ENCODE assay signal across 1 cellular context in the genomic region with DNA sequence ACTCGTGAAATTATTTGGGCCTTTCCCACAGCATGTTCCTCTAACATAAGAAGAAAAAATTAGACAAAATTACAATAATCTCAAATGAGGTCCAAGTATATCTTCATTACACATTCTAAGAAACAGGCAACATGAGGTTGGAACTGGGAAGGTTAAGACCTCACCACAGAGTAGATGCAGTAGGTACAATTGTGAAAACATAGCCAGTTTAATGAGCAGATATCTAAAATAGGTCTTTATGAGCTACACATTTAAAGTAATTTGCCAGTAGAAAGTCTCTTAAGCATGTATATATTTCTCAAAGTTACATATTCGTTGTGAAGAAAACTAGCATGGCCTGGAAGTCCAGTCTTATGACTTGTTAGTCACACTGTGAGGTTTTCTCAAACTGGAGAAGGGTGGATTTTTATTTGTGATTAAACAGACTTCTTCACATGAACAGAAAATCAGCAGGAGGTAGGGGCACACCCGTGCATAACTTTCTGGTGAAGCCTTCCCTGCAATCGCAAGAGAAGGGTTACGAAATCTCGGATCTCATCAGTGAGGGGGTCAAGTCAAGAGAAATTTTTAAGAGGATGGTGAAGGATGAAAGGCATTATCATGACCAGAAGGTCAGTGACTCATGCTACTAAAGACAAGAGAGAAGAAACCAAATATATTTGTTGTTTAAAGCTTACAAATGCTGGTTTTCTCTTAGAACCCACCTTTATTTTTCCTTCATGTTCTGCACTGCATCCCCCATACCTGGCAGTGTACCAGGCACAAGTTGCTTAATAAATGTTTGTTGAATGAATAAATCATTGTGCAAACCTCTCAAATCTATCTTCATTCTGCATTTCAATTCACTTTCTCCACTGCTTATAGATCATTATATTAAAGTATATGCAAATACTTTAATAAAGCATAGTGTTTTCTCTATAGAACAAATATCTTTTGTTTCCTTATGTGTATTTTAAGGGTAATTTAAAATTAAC.
A peak's percentile ranks its signal among the peaks of the same experiment; 100 is the strongest.
TF ChIP-seq lines count a peak whose summit lies in the region.

No MANE protein-coding gene starts in this region.

TF ChIP-seq in K562, 482 proteins besides CTCF, POLR2A, EP300 and RAD21 (continues in another document):
- no peak for TF ChIP-seq MXI1 (IDR thresholded peaks at IDR 0.05; ENCODE audit: low read depth, low read length)
- TF ChIP-seq SNIP1 (IDR thresholded peaks at IDR 0.05; ENCODE audit: low read depth), result no peak
- TF ChIP-seq, protein P1, sequence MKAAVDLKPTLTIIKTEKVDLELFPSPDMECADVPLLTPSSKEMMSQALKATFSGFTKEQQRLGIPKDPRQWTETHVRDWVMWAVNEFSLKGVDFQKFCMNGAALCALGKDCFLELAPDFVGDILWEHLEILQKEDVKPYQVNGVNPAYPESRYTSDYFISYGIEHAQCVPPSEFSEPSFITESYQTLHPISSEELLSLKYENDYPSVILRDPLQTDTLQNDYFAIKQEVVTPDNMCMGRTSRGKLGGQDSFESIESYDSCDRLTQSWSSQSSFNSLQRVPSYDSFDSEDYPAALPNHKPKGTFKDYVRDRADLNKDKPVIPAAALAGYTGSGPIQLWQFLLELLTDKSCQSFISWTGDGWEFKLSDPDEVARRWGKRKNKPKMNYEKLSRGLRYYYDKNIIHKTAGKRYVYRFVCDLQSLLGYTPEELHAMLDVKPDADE (conservative IDR thresholded peaks at IDR 0.05; ENCODE audit: control insufficient read depth, low read depth, low read length), result no peak
- peak; percentile 53 for TF ChIP-seq JUND (IDR thresholded peaks at IDR 0.05; ENCODE audit: borderline replicate concordance, low read depth, low read length)
- peak; percentile 33; the same call in 1 of the 3 replicates for TF ChIP-seq JUND (tag; IDR thresholded peaks at IDR 0.05; ENCODE audit: borderline replicate concordance, low read depth, low read length)
- TF ChIP-seq ARID1B (IDR thresholded peaks at IDR 0.05), result peak; percentile 45
- 0 out of 2 replicates have a peak, but pooled peaks have one; percentile 39 for TF ChIP-seq ZNF766 (CRISPR knock-in tag; conservative IDR thresholded peaks at IDR 0.05)
- TF ChIP-seq FOXJ2 (tag; IDR thresholded peaks at IDR 0.05), result no peak
- TF ChIP-seq, protein P2, sequence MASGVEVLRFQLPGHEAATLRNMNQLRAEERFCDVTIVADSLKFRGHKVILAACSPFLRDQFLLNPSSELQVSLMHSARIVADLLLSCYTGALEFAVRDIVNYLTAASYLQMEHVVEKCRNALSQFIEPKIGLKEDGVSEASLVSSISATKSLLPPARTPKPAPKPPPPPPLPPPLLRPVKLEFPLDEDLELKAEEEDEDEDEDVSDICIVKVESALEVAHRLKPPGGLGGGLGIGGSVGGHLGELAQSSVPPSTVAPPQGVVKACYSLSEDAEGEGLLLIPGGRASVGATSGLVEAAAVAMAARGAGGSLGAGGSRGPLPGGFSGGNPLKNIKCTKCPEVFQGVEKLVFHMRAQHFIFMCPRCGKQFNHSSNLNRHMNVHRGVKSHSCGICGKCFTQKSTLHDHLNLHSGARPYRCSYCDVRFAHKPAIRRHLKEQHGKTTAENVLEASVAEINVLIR (CRISPR knock-in tag; IDR thresholded peaks at IDR 0.05), result no peak
- no peak for TF ChIP-seq ZNF24 (IDR thresholded peaks at IDR 0.05)
- TF ChIP-seq, protein P3, sequence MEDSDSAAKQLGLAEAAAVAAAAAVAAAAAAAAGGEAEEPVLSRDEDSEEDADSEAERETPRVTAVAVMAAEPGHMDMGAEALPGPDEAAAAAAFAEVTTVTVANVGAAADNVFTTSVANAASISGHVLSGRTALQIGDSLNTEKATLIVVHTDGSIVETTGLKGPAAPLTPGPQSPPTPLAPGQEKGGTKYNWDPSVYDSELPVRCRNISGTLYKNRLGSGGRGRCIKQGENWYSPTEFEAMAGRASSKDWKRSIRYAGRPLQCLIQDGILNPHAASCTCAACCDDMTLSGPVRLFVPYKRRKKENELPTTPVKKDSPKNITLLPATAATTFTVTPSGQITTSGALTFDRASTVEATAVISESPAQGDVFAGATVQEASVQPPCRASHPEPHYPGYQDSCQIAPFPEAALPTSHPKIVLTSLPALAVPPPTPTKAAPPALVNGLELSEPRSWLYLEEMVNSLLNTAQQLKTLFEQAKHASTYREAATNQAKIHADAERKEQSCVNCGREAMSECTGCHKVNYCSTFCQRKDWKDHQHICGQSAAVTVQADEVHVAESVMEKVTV (CRISPR knock-in tag; IDR thresholded peaks at IDR 0.05), result no peak
- TF ChIP-seq EGR1 (conservative IDR thresholded peaks at IDR 0.05), result no peak
- TF ChIP-seq RBM22 (IDR thresholded peaks at IDR 0.05; ENCODE audit: low read depth, low read length, poor library complexity, severe bottlenecking), result no peak
- no peak for TF ChIP-seq PRMT5 (CRISPR knock-in tag; IDR thresholded peaks at IDR 0.05)
- TF ChIP-seq, protein P4, sequence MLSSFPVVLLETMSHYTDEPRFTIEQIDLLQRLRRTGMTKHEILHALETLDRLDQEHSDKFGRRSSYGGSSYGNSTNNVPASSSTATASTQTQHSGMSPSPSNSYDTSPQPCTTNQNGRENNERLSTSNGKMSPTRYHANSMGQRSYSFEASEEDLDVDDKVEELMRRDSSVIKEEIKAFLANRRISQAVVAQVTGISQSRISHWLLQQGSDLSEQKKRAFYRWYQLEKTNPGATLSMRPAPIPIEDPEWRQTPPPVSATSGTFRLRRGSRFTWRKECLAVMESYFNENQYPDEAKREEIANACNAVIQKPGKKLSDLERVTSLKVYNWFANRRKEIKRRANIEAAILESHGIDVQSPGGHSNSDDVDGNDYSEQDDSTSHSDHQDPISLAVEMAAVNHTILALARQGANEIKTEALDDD (IDR thresholded peaks at IDR 0.05), result peak; percentile 61
- TF ChIP-seq, protein P5, sequence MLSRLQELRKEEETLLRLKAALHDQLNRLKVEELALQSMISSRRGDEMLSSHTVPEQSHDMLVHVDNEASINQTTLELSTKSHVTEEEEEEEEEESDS (CRISPR knock-in tag; IDR thresholded peaks at IDR 0.05), result no peak
- no peak for TF ChIP-seq RHOXF2B (CRISPR knock-in tag; conservative IDR thresholded peaks at IDR 0.05)
- TF ChIP-seq NR1H2 (CRISPR knock-in tag; IDR thresholded peaks at IDR 0.05), result no peak
- 0 out of 2 replicates have a peak, but pooled peaks have one; percentile 55 for TF ChIP-seq ZNF3 (CRISPR knock-in tag; IDR thresholded peaks at IDR 0.05)
- 0 out of 2 replicates have a peak, but pooled peaks have one; percentile 18 for TF ChIP-seq CTBP1 (IDR thresholded peaks at IDR 0.05; ENCODE audit: borderline replicate concordance)
- TF ChIP-seq GATA2 (CRISPR knock-in tag; IDR thresholded peaks at IDR 0.05), result no peak
- TF ChIP-seq BRD9 (IDR thresholded peaks at IDR 0.05; ENCODE audit: low read depth, partially characterized antibody), result no peak
- no peak for TF ChIP-seq ZNF324 (CRISPR knock-in tag; IDR thresholded peaks at IDR 0.05)
- TF ChIP-seq, protein P6, sequence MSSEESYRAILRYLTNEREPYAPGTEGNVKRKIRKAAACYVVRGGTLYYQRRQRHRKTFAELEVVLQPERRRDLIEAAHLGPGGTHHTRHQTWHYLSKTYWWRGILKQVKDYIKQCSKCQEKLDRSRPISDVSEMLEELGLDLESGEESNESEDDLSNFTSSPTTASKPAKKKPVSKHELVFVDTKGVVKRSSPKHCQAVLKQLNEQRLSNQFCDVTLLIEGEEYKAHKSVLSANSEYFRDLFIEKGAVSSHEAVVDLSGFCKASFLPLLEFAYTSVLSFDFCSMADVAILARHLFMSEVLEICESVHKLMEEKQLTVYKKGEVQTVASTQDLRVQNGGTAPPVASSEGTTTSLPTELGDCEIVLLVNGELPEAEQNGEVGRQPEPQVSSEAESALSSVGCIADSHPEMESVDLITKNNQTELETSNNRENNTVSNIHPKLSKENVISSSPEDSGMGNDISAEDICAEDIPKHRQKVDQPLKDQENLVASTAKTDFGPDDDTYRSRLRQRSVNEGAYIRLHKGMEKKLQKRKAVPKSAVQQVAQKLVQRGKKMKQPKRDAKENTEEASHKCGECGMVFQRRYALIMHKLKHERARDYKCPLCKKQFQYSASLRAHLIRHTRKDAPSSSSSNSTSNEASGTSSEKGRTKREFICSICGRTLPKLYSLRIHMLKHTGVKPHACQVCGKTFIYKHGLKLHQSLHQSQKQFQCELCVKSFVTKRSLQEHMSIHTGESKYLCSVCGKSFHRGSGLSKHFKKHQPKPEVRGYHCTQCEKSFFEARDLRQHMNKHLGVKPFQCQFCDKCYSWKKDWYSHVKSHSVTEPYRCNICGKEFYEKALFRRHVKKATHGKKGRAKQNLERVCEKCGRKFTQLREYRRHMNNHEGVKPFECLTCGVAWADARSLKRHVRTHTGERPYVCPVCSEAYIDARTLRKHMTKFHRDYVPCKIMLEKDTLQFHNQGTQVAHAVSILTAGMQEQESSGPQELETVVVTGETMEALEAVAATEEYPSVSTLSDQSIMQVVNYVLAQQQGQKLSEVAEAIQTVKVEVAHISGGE (CRISPR knock-in tag; IDR thresholded peaks at IDR 0.05), result 0 out of 6 replicates have a peak, but pooled peaks of 1 of the 3 experiments have one; percentile 19
- TF ChIP-seq, protein P7, sequence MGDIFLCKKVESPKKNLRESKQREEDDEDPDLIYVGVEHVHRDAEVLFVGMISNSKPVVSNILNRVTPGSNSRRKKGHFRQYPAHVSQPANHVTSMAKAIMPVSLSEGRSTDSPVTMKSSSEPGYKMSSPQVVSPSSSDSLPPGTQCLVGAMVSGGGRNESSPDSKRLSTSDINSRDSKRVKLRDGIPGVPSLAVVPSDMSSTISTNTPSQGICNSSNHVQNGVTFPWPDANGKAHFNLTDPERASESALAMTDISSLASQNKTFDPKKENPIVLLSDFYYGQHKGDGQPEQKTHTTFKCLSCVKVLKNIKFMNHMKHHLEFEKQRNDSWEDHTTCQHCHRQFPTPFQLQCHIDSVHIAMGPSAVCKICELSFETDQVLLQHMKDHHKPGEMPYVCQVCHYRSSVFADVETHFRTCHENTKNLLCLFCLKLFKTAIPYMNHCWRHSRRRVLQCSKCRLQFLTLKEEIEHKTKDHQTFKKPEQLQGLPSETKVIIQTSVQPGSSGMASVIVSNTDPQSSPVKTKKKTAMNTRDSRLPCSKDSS (IDR thresholded peaks at IDR 0.05; ENCODE audit: low read depth, partially characterized antibody), result no peak
- no peak for TF ChIP-seq NFRKB (IDR thresholded peaks at IDR 0.05; ENCODE audit: low read depth)
- TF ChIP-seq PURB (CRISPR knock-in tag; IDR thresholded peaks at IDR 0.05; ENCODE audit: low read depth), result no peak
- no peak for TF ChIP-seq ZNF140 (CRISPR knock-in tag; IDR thresholded peaks at IDR 0.05)
- TF ChIP-seq, protein P8, sequence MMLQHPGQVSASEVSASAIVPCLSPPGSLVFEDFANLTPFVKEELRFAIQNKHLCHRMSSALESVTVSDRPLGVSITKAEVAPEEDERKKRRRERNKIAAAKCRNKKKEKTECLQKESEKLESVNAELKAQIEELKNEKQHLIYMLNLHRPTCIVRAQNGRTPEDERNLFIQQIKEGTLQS (IDR thresholded peaks at IDR 0.05), result peak; percentile 44
- TF ChIP-seq, protein P8 (CRISPR knock-in tag; conservative IDR thresholded peaks at IDR 0.05), result no peak
- no peak for TF ChIP-seq SRSF7 (optimal IDR thresholded peaks at IDR 0.05; ENCODE audit: low read depth, low read length)
- TF ChIP-seq TAL1 (IDR thresholded peaks at IDR 0.05), result no peak
- TF ChIP-seq CEBPG (CRISPR knock-in tag; IDR thresholded peaks at IDR 0.05), result no peak
- TF ChIP-seq CEBPG (tag; conservative IDR thresholded peaks at IDR 0.05 in 1 of 2, IDR thresholded peaks at IDR 0.05 in 1 of 2), result peak; percentile 23 to 76; a peak in 3 of 4 replicates
- TF ChIP-seq, protein P9, sequence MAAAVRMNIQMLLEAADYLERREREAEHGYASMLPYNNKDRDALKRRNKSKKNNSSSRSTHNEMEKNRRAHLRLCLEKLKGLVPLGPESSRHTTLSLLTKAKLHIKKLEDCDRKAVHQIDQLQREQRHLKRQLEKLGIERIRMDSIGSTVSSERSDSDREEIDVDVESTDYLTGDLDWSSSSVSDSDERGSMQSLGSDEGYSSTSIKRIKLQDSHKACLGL (CRISPR knock-in tag; IDR thresholded peaks at IDR 0.05; ENCODE audit: borderline replicate concordance, poor library complexity, severe bottlenecking), result no peak
- TF ChIP-seq, protein P10, sequence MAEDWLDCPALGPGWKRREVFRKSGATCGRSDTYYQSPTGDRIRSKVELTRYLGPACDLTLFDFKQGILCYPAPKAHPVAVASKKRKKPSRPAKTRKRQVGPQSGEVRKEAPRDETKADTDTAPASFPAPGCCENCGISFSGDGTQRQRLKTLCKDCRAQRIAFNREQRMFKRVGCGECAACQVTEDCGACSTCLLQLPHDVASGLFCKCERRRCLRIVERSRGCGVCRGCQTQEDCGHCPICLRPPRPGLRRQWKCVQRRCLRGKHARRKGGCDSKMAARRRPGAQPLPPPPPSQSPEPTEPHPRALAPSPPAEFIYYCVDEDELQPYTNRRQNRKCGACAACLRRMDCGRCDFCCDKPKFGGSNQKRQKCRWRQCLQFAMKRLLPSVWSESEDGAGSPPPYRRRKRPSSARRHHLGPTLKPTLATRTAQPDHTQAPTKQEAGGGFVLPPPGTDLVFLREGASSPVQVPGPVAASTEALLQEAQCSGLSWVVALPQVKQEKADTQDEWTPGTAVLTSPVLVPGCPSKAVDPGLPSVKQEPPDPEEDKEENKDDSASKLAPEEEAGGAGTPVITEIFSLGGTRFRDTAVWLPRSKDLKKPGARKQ (CRISPR knock-in tag; IDR thresholded peaks at IDR 0.05), result no peak
- TF ChIP-seq ETV6 (IDR thresholded peaks at IDR 0.05; ENCODE audit: borderline replicate concordance in 1 of 2, low read depth in 2 of 2, low read length in 1 of 2), result no peak
- no peak for TF ChIP-seq ETV6 (CRISPR knock-in tag; IDR thresholded peaks at IDR 0.05; ENCODE audit: borderline replicate concordance)
- TF ChIP-seq MCM5 (IDR thresholded peaks at IDR 0.05; ENCODE audit: low read depth), result no peak
- TF ChIP-seq MBD2 (IDR thresholded peaks at IDR 0.05; ENCODE audit: borderline replicate concordance, low read depth), result no peak
- TF ChIP-seq SPI1 (IDR thresholded peaks at IDR 0.05; ENCODE audit: borderline replicate concordance, low read depth, low read length), result no peak
- no peak for TF ChIP-seq ZNF76 (CRISPR knock-in tag; IDR thresholded peaks at IDR 0.05; ENCODE audit: borderline replicate concordance)
- TF ChIP-seq GABPA (tag; conservative IDR thresholded peaks at IDR 0.05; ENCODE audit: low read depth), result no peak
- TF ChIP-seq JUNB (CRISPR knock-in tag; conservative IDR thresholded peaks at IDR 0.05), result no peak
- no peak for TF ChIP-seq TAF15 (IDR thresholded peaks at IDR 0.05; ENCODE audit: low read depth, low read length)
- TF ChIP-seq, protein P11, sequence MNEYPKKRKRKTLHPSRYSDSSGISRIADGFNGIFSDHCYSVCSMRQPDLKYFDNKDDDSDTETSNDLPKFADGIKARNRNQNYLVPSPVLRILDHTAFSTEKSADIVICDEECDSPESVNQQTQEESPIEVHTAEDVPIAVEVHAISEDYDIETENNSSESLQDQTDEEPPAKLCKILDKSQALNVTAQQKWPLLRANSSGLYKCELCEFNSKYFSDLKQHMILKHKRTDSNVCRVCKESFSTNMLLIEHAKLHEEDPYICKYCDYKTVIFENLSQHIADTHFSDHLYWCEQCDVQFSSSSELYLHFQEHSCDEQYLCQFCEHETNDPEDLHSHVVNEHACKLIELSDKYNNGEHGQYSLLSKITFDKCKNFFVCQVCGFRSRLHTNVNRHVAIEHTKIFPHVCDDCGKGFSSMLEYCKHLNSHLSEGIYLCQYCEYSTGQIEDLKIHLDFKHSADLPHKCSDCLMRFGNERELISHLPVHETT (CRISPR knock-in tag; conservative IDR thresholded peaks at IDR 0.05 in 1 of 2, IDR thresholded peaks at IDR 0.05 in 1 of 2), result peak in 1 of 2 experiments; percentile 44; a peak in 1 of 4 replicates
- no peak for TF ChIP-seq ESRRA (IDR thresholded peaks at IDR 0.05; ENCODE audit: borderline replicate concordance, low read depth)
- no peak for TF ChIP-seq ZNF174 (CRISPR knock-in tag; IDR thresholded peaks at IDR 0.05)
- 0 out of 2 replicates have a peak, but pooled peaks have one; percentile 22 for TF ChIP-seq SMARCE1 (IDR thresholded peaks at IDR 0.05)
